9 cellular contexts compared by ENCODE assay signal in genomic region chr2:199019898-199020507, GRCh38.
A peak's percentile ranks its signal among the peaks of the same experiment; 100 is the strongest.
DNase-seq lines count a peak whose midpoint lies in the region; ATAC-seq, FAIRE-seq and TF ChIP-seq lines count a peak whose summit lies in the region.
"Had no signal": no experiment of that assay in that cellular context is flagged by ENCODE, and none has a peak within 500 bp of the region (broad histone marks: within the 10 kb centered on the region; RNA-seq: fewer than 3 reads in every experiment).

No MANE protein-coding gene starts in this region.

- CTCF ChIA-PET in GM12878 (lab: Yijun Ruan, JAX): interaction anchor here (0.6 to 2.9 kb wide), 8 partner anchors 13 to 549 kb away, joined by 3 to 11 read pairs (median 5); no protein-coding TSS in a partner anchor

- DNase-seq in NCI-H2227 (lab: John Stamatoyannopoulos, UW; ENCODE audit: unreplicated experiment) (peak; percentile 32), NCI-H2227 treated with DMSO at 0.1 percent for 48 hours (lab: John Stamatoyannopoulos, UW) (no peak), NCI-H1092 (lab: John Stamatoyannopoulos, UW) (peak; percentile 30), GM12878 (ENCODE audit: low read depth, low spot score) (no peak), myocyte (ENCODE audit: low read depth) (peak; percentile 50)
- DNase-seq: CD4-positive, CD25-positive, alpha-beta regulatory T cell had no signal

- H3K4me1 ChIP-seq in GM12878 (ENCODE audit: control insufficient read depth, insufficient read depth, low read length): no peaks in the 10 kb centered on the region

- TF ChIP-seq RAD21 in GM12878 (IDR thresholded peaks at IDR 0.05; ENCODE audit: insufficient read depth, low read depth, low read length): 0 out of 2 replicates have a peak, but pooled peaks have one; percentile 5

- WGBS in GM12878 (ENCODE audit: insufficient coverage, insufficient replicate concordance, low lambda C conversion rate, missing lambda C conversion rate): 0% methylated on average over 4 of the region's 4 CpGs

- in situ Hi-C loops in GM12878 (cut with MboI): no loop called here

- BruUV-seq in GM12878 (replicated peaks; lab: Mats Ljungman, UMichigan): no TSS peak

- RAD21 ChIA-PET in GM12878 (lab: Charles Lee; ENCODE audit: unreplicated experiment): interaction anchor here (0.5 to 2.2 kb wide), 8 partner anchors 105 to 465 kb away, joined by 3 to 8 read pairs (median 4); no protein-coding TSS in a partner anchor

- peak; percentile 89 for ATAC-seq in GM12878
- ATAC-seq in GM19035 (IDR thresholded peaks at IDR 0.05; ENCODE audit: unreplicated experiment): no peak
- ATAC-seq in HG03159 (IDR thresholded peaks at IDR 0.05; ENCODE audit: unreplicated experiment): no peak
- no peak for ATAC-seq in GM21367 (IDR thresholded peaks at IDR 0.05; ENCODE audit: unreplicated experiment)

- no peak overlapping the region for H2AFZ ChIP-seq in GM12878 (ENCODE audit: control insufficient read depth, low read depth, low read length)

- peak; percentile 29 to 51 (median 37); a peak in 4 of 6 replicates for TF ChIP-seq CTCF in GM12878 (IDR thresholded peaks at IDR 0.05 in 2 of 3, conservative IDR thresholded peaks at IDR 0.05 in 1 of 3; ENCODE audit: control insufficient read depth in 2 of 3, extremely low read depth in 1 of 3, insufficient read depth in 1 of 3, low read depth in 3 of 3, low read length in 3 of 3)

- H3K4me2 ChIP-seq in GM12878 (ENCODE audit: control insufficient read depth, insufficient read depth): no peak overlapping the region

- no peak for TF ChIP-seq POLR2A in GM12878 (IDR thresholded peaks at IDR 0.05; ENCODE audit: low read depth, low read length)

- no peaks in the 10 kb centered on the region for H4K20me1 ChIP-seq in GM12878 (ENCODE audit: control insufficient read depth, insufficient read depth)

- POLR2A ChIA-PET in GM12878 (lab: Charles Lee): no interaction called here

- H3K9me3 ChIP-seq in GM12878 (replicated peaks; ENCODE audit: control insufficient read depth, insufficient read depth, low read length): no peaks in the 10 kb centered on the region

- H3K9ac ChIP-seq in GM12878 (ENCODE audit: control insufficient read depth, insufficient read depth, low read length): no peak overlapping the region

- SMC1A ChIA-PET in GM12878 (lab: Charles Lee; ENCODE audit: uncharacterized antibody, unreplicated experiment): interaction anchor here (0.6 to 1.9 kb wide), 16 partner anchors 20 to 707 kb away, joined by 3 to 10 read pairs (median 3); no protein-coding TSS in a partner anchor

- no peak for TF ChIP-seq EP300 in GM12878 (IDR thresholded peaks at IDR 0.05; ENCODE audit: borderline replicate concordance in 1 of 2, control insufficient read depth in 1 of 2, low read depth in 2 of 2, low read length in 2 of 2)

- H3K4me3 ChIP-seq in GM12878: no peak overlapping the region

- no peak for FAIRE-seq in GM12878 (lab: Jason Lieb, UNC)

- no peak overlapping the region for H3K27ac ChIP-seq in GM12878 (ENCODE audit: control insufficient read depth, insufficient read depth)

- no peaks in the 10 kb centered on the region for H3K79me2 ChIP-seq in GM12878 (ENCODE audit: control insufficient read depth, insufficient read depth, low read length)

- H3K36me3 ChIP-seq in GM12878 (ENCODE audit: control insufficient read depth in 2 of 2, insufficient read depth in 2 of 2, low read length in 1 of 2): no peaks in the 10 kb centered on the region

- intact Hi-C loops in GM12878 (cut with micrococcal nuclease; ENCODE audit: unreplicated experiment): loop anchor here (10.0 kb wide), 2 partner anchors 235 to 465 kb away; no protein-coding TSS in a partner anchor

- H3K27me3 ChIP-seq in GM12878 (replicated peaks in 1 of 2; ENCODE audit: control insufficient read depth in 2 of 2, insufficient read depth in 2 of 2, low read length in 1 of 2): no peaks in the 10 kb centered on the region

TF ChIP-seq in GM12878, 131 proteins besides CTCF, POLR2A, EP300 and RAD21 (continues in another document):
- TF ChIP-seq ZBTB33 (IDR thresholded peaks at IDR 0.05): no peak
- 0 out of 3 replicates have a peak, but pooled peaks of 1 of the 2 experiments have one; percentile 34 for TF ChIP-seq EGR1 (IDR thresholded peaks at IDR 0.05; ENCODE audit: borderline replicate concordance in 1 of 2, low read depth in 2 of 2, low read length in 2 of 2)
- no peak for TF ChIP-seq RELA (IDR thresholded peaks at IDR 0.05; ENCODE audit: borderline replicate concordance, partially characterized antibody)
- TF ChIP-seq ZNF592 (IDR thresholded peaks at IDR 0.05): no peak
- peak; percentile 38; the same call in 1 of the 2 replicates for TF ChIP-seq SMC3 (IDR thresholded peaks at IDR 0.05; ENCODE audit: borderline replicate concordance, low read length)
- no peak for TF ChIP-seq E4F1 (IDR thresholded peaks at IDR 0.05; ENCODE audit: borderline replicate concordance, partially characterized antibody)
- TF ChIP-seq ZNF207 (IDR thresholded peaks at IDR 0.05; ENCODE audit: borderline replicate concordance): no peak

Comparison
In these comparisons a context has a peak if more than half of its experiments do, and no peak if none do; other contexts are left out.
1. DNase-seq: peak in NCI-H2227 (single experiment), NCI-H1092 (single experiment) and myocyte (single experiment); none in NCI-H2227 treated with DMSO at 0.1 percent for 48 hours (single experiment) and GM12878 (single experiment).